10 cellular contexts compared by ENCODE assay signal in the genomic region with DNA sequence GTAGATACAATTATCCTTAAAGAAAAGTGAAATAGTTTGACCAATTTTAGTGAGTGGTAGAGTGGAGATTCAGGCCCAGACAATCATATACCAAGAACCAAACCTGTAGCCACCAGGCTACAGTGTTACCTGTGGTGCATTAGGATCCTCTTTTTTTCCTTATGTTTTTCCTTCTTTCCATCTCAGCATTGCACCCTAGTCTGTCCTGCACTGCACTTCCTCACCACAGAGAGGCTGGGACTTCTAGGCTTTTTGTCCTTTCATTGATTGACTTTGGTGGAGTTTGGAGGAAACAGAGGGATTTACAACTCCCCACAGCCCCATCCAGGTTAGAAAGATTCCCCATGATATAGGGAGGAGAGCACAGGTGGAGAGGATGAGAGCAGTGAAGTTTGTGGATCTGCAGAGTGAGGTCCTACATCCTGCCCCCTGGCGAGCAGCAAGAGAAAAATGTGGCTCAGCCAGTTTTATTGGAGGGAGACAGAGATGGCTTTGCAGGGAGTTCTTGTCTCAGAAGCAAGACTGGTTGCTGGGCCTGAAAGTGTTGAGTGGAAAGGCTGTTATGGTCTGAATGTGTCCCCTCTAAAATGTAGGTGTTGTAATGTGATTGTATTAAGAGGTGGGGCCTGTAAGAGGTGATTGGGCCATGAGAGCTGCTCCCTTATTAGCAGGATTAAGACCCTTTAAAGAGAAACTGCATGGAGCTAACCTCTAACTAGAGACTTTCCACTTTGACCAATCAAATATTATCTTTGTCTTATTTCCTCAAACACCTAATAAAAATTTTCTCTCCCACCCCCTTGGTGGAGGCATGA. TPM values are rescaled to one million over a fixed set of nuclear protein-coding genes. Genes with fewer than 3 reads are reported as not detected.
DNase-seq lines count a peak whose midpoint lies in the region; ATAC-seq and TF ChIP-seq lines count a peak whose summit lies in the region.
"Had no signal": no experiment of that assay in that cellular context is flagged by ENCODE, and none has a peak within 500 bp of the region (broad histone marks: within the 10 kb centered on the region; RNA-seq: fewer than 3 reads in every experiment).

No MANE protein-coding gene starts in this region.

- no peaks in the 10 kb centered on the region for H3K36me3 Mint-ChIP-seq in neural crest cell (ENCODE audit: low read depth)
- H3K36me3 Mint-ChIP-seq: natural killer cell treated with Interleukin-12 subunit alpha and Interleukin-12 subunit beta and Interleukin-15 and Interleukin-18, amount 100 ng/mL, for 72 hours had no signal

- intact Hi-C loops in IMR-90 (cut with micrococcal nuclease) = no loop called here
- intact Hi-C loops in mammary epithelial cell (cut with micrococcal nuclease) = no loop called here

- no peaks in the 10 kb centered on the region for H3K9me1 ChIP-seq in IMR-90 (ENCODE audit: insufficient read depth, low read length)

- H4K91ac ChIP-seq in IMR-90 (ENCODE audit: insufficient read depth, low read depth, low read length) = no peak overlapping the region

- H3K79me2 ChIP-seq in mammary epithelial cell (ENCODE audit: insufficient read depth, low read length) = no peaks in the 10 kb centered on the region

- no peak overlapping the region for H4K8ac ChIP-seq in IMR-90 (ENCODE audit: low read depth in 2 of 2, low read length in 2 of 2)

- no peak overlapping the region for H4K5ac ChIP-seq in IMR-90 (ENCODE audit: low read depth, low read length)

- H3K4me2 ChIP-seq in IMR-90 (ENCODE audit: low read depth, low read length) (no peak overlapping the region), mammary epithelial cell (ENCODE audit: insufficient read depth, low read depth, low read length) (no peak overlapping the region)

- ATAC-seq in IMR-90 (ENCODE audit: low read depth) = peak; percentile 60; the same call in 1 of the 2 replicates
- ATAC-seq: natural killer cell treated with Interleukin-12 subunit alpha and Interleukin-12 subunit beta and Interleukin-15 and Interleukin-18, amount 100 ng/mL, for 72 hours had no signal

- no peak overlapping the region for H2BK15ac ChIP-seq in IMR-90 (ENCODE audit: low read depth, low read length)

- H3K18ac ChIP-seq in IMR-90 (ENCODE audit: low read depth, low read length) = no peak overlapping the region

- no peak overlapping the region for H3K9ac ChIP-seq in IMR-90 (ENCODE audit: low read depth, low read length)
- H3K9ac ChIP-seq in mammary epithelial cell (ENCODE audit: insufficient read depth, low read length) = no peak overlapping the region

- H4K20me1 ChIP-seq in IMR-90 (ENCODE audit: insufficient read depth, low read length) (no peaks in the 10 kb centered on the region), mammary epithelial cell (ENCODE audit: insufficient read depth, low read length) (no peaks in the 10 kb centered on the region)

- TF ChIP-seq RAD21 in IMR-90 (IDR thresholded peaks at IDR 0.05; ENCODE audit: low read length) = no peak

- no peak overlapping the region for H3K23ac ChIP-seq in IMR-90 (ENCODE audit: low read depth, low read length)

- H3K27ac Mint-ChIP-seq in neural crest cell (ENCODE audit: unreplicated experiment) = peak overlapping the region; percentile 43
- H3K27ac Mint-ChIP-seq: activated T-helper 2 cell treated with anti-CD3 and anti-CD28 coated beads, Interferon-gamma antibody, Interleukin-2, Interleukin-4, amounts not matched to agents 10 μg/mL and 5 μg/mL and 100 μg/mL, durations not matched to agents 14 hours and 24 hours and 36 hours; natural killer cell treated with Interleukin-12 subunit alpha and Interleukin-12 subunit beta and Interleukin-15 and Interleukin-18, amount 100 ng/mL, for 72 hours had no signal

- BruUV-seq in IMR-90 (replicated peaks; lab: Mats Ljungman, UMichigan) = no TSS peak
- BruUV-seq in mammary epithelial cell (replicated peaks; lab: Mats Ljungman, UMichigan) = no TSS peak

- H3K9me3 Mint-ChIP-seq in neural crest cell = peaks cover 3% of the 10 kb centered on the region
- H3K9me3 Mint-ChIP-seq: activated T-helper 2 cell treated with anti-CD3 and anti-CD28 coated beads, Interferon-gamma antibody, Interleukin-2, Interleukin-4, amounts not matched to agents 10 μg/mL and 5 μg/mL and 100 μg/mL, durations not matched to agents 14 hours and 24 hours and 36 hours; natural killer cell treated with Interleukin-12 subunit alpha and Interleukin-12 subunit beta and Interleukin-15 and Interleukin-18, amount 100 ng/mL, for 72 hours had no signal

- peaks cover 7% of the 10 kb centered on the region for H3K4me1 Mint-ChIP-seq in neural crest cell

- POLR2A ChIA-PET in GM10248 (lab: Yijun Ruan, JAX) (no interaction called here), IMR-90 (lab: Charles Lee; ENCODE audit: unreplicated experiment) (no interaction called here)

- no peak overlapping the region for H3K56ac ChIP-seq in IMR-90 (ENCODE audit: extremely low read depth, insufficient read depth, low read length)

- dilution Hi-C loops in IMR-90 (cut with HindIII; ENCODE audit: low sequenced_read_pairs, unreplicated experiment) = no loop called here
- dilution Hi-C loops in mammary epithelial cell (cut with HindIII; ENCODE audit: low sequenced_read_pairs) = no loop called here

- no peak overlapping the region for H3K4me3 Mint-ChIP-seq in neural crest cell
- H3K4me3 Mint-ChIP-seq: natural killer cell treated with Interleukin-12 subunit alpha and Interleukin-12 subunit beta and Interleukin-15 and Interleukin-18, amount 100 ng/mL, for 72 hours had no signal

- no peak overlapping the region for H2BK20ac ChIP-seq in IMR-90 (ENCODE audit: low read depth, low read length)

- H2BK5ac ChIP-seq in IMR-90 (ENCODE audit: low read depth, low read length, poor library complexity, severe bottlenecking) = no peak overlapping the region

- H3K4me1 ChIP-seq in IMR-90 (ENCODE audit: control insufficient read depth, insufficient read depth, low read length) = no peaks in the 10 kb centered on the region
- H3K4me1 ChIP-seq in mammary epithelial cell (ENCODE audit: insufficient read depth, low read length) = no peaks in the 10 kb centered on the region

- H3K27ac ChIP-seq in IMR-90 (ENCODE audit: insufficient read depth, low read length) = no peak overlapping the region
- no peak overlapping the region for H3K27ac ChIP-seq in mammary epithelial cell (ENCODE audit: insufficient read depth, low read depth, low read length)

- DNase-seq in GM10248 (ENCODE audit: extremely low spot score) = no peak
- DNase-seq in IMR-90 = peak; percentile 4
- peak; percentile 9 for DNase-seq in mammary epithelial cell
- no peak for DNase-seq in neural crest cell (ENCODE audit: low read depth, low spot score)
- DNase-seq in hepatic stellate cell (ENCODE audit: low spot score) = no peak
- DNase-seq in NCI-H1105 treated with DMSO at 0.1 percent for 48 hours (lab: John Stamatoyannopoulos, UW) = no peak
- DNase-seq in NK-92 (lab: John Stamatoyannopoulos, UW; ENCODE audit: unreplicated experiment) = no peak

- no peak overlapping the region for H3K14ac ChIP-seq in IMR-90 (replicated peaks; ENCODE audit: low read depth, low read length)

- in situ Hi-C loops in IMR-90 (cut with MboI; ENCODE audit: low sequenced_read_pairs) (no loop called here), mammary epithelial cell (cut with MboI; ENCODE audit: low sequenced_read_pairs in 2 of 2) (no loop called here)

- H3K79me1 ChIP-seq in IMR-90 (ENCODE audit: low read depth in 1 of 2, low read length in 2 of 2) = no peaks in the 10 kb centered on the region

- TF ChIP-seq POLR2A in IMR-90 (IDR thresholded peaks at IDR 0.05; ENCODE audit: low read depth, low read length) = no peak

- no peak overlapping the region for H2AFZ ChIP-seq in IMR-90 (replicated peaks; ENCODE audit: low read length, poor library complexity)
- H2AFZ ChIP-seq in mammary epithelial cell (ENCODE audit: low read depth, low read length) = no peak overlapping the region

- H3K4me3 ChIP-seq in IMR-90 (ENCODE audit: insufficient read depth, low read depth, low read length) (no peak overlapping the region), mammary epithelial cell (replicated peaks in 1 of 3; ENCODE audit: insufficient read depth in 1 of 3, low read depth in 2 of 3, low read length in 3 of 3) (no peak overlapping the region)

- CTCF ChIA-PET in GM10248 (lab: Yijun Ruan, JAX) (no interaction called here), IMR-90 (lab: Yijun Ruan, JAX) (no interaction called here), mammary epithelial cell (lab: Charles Lee; ENCODE audit: low non-redundant PET) (no interaction called here)

- no peak overlapping the region for H2AK5ac ChIP-seq in IMR-90 (ENCODE audit: low read depth, low read length)

- WGBS in IMR-90 (ENCODE audit: extremely low coverage in 2 of 2, insufficient read length in 1 of 2), 2 experiments = no CpG with 5 or more reads among the region's 1 CpG
- WGBS in mammary epithelial cell (ENCODE audit: low coverage, missing lambda C conversion rate) = 0% methylated on average over 1 of the region's 1 CpG

- no peaks in the 10 kb centered on the region for H3K36me3 ChIP-seq in IMR-90 (ENCODE audit: control insufficient read depth, insufficient read depth, low read length)
- no peaks in the 10 kb centered on the region for H3K36me3 ChIP-seq in mammary epithelial cell (ENCODE audit: insufficient read depth, low read length)

- no peak overlapping the region for H2BK120ac ChIP-seq in IMR-90 (ENCODE audit: low read depth, low read length)

- H3K27me3 Mint-ChIP-seq in neural crest cell (ENCODE audit: low read depth) = peaks cover 2% of the 10 kb centered on the region

- peak; percentile 1 for TF ChIP-seq CTCF in GM10248 (IDR thresholded peaks at IDR 0.05; ENCODE audit: control extremely low read depth, extremely low read depth, low read depth, missing control alignments)
- 0 out of 2 replicates have a peak, but pooled peaks have one; percentile 12 for TF ChIP-seq CTCF in IMR-90 (conservative IDR thresholded peaks at IDR 0.05; ENCODE audit: low read depth, low read length)
- TF ChIP-seq CTCF in mammary epithelial cell (conservative IDR thresholded peaks at IDR 0.05 in 1 of 2, IDR thresholded peaks at IDR 0.05 in 1 of 2; ENCODE audit: extremely low read depth in 1 of 2, insufficient read depth in 1 of 2, low read depth in 1 of 2, low read length in 2 of 2) = peak; percentile 24 to 47
- TF ChIP-seq CTCF in neural crest cell (conservative IDR thresholded peaks at IDR 0.05) = peak; percentile 54

- H3K4ac ChIP-seq in IMR-90 (ENCODE audit: low read depth, low read length) = no peak overlapping the region

- H3K9me3 ChIP-seq in IMR-90 (ENCODE audit: control insufficient read depth, insufficient read depth, low read length) (no peaks in the 10 kb centered on the region), mammary epithelial cell (replicated peaks; ENCODE audit: insufficient read depth, low read length) (no peaks in the 10 kb centered on the region)

- no peaks in the 10 kb centered on the region; the same call in 1 of the 2 replicates for H3K27me3 ChIP-seq in IMR-90 (ENCODE audit: control insufficient read depth, insufficient read depth, low read length)
- no peaks in the 10 kb centered on the region for H3K27me3 ChIP-seq in mammary epithelial cell (ENCODE audit: insufficient read depth, low read length)

- no peak overlapping the region for H2AK9ac ChIP-seq in IMR-90 (replicated peaks; ENCODE audit: low read depth, low read length, poor library complexity)

RNA-seq across cellular contexts. Expression of a gene that starts 36.2 kb away (rescaled TPM):
- total RNA-seq in IMR-90 (2012; rRNA removed) (under 0.01 TPM in 2 replicates), mammary epithelial cell (not detected), neural crest cell (not detected in 2 replicates)
- polyA plus RNA-seq in IMR-90 (2012; rRNA removed) (0.03 TPM in 2 replicates), mammary epithelial cell (0.01 TPM)
- not detected in 2 replicates for polyA plus RNA-seq in IMR-90 (2012; cell fraction: cytosol; rRNA removed)
- 0.01 TPM in 1 of 2 replicates, not detected in the other for polyA plus RNA-seq in IMR-90 (2012; cell fraction: nucleus; rRNA removed; ENCODE audit: low replicate concordance)
- 0.72 TPM for polyA minus RNA-seq in mammary epithelial cell
- total RNA-seq: natural killer cell treated with Interleukin-12 subunit alpha and Interleukin-12 subunit beta and Interleukin-15 and Interleukin-18, amount 100 ng/mL, for 72 hours had no signal
- polyA plus RNA-seq: esophagus had no signal

Comparison
In these comparisons a context has a peak if more than half of its experiments do, and no peak if none do; other contexts are left out.
1. DNase-seq: peak in IMR-90 (single experiment) and mammary epithelial cell (single experiment); none in GM10248 (single experiment), neural crest cell (single experiment), hepatic stellate cell (single experiment), NCI-H1105 treated with DMSO at 0.1 percent for 48 hours (single experiment) and NK-92 (single experiment).
2. CTCF ChIP-seq: peak in every context shown above with its lines; median percentile 54 in neural crest cell; 36 in mammary epithelial cell; 12 in IMR-90; 1 in GM10248.